Comparison of ENCODE assay signal across 8 cellular contexts in the genomic region with DNA sequence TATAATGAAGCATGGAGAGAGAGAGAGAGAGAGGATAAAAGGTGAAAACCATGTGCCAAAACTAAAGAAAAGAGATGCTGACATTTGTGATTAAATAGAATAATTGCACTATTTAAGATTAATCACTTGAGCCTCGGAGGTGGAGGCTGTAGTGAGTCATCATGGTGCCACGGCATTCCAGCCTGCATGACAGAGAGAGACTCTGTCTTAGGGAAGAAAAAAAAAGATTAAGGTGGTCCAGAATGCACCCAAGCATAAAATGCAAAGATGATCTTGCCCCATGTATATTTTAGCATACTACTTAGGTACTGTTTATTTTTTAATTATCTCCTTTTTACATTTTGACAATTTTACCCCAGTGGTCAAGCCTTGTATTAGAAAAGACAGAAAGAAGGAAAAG.
DNase-seq lines count a peak whose midpoint lies in the region; ATAC-seq and TF ChIP-seq lines count a peak whose summit lies in the region.
"Not testable (repeated sequence)": the region's sequence is repeated elsewhere in the genome, so short reads cannot be mapped to it uniquely, and the experiment has no call there.

No MANE protein-coding gene starts in this region.

- not testable (repeated sequence) for H3K4me1 ChIP-seq in SK-N-SH (ENCODE audit: control insufficient read depth in 1 of 2, insufficient read depth in 2 of 2, low read depth in 1 of 2, low read length in 1 of 2); lower lobe of right lung

- not testable (repeated sequence) for H3K4me3 ChIP-seq in SK-N-SH (ENCODE audit: low read depth in 2 of 2, low read length in 1 of 2); brain microvascular endothelial cell (ENCODE audit: low read depth, low read length); epithelial cell of esophagus (ENCODE audit: low read length); fibroblast of villous mesenchyme (ENCODE audit: low read depth, low read length); lower lobe of right lung

- 8% methylated on average over 2 of the region's 2 CpGs for WGBS in SK-N-SH (ENCODE audit: low lambda C conversion rate)

- not testable (repeated sequence) for H2AFZ ChIP-seq in SK-N-SH (ENCODE audit: low read depth)

- not testable (repeated sequence) for H3K79me2 ChIP-seq in SK-N-SH (ENCODE audit: insufficient read depth)

- H3K4me2 ChIP-seq in SK-N-SH = not testable (repeated sequence)

- ATAC-seq in lower lobe of right lung = not testable (repeated sequence)

- not testable (repeated sequence) for H3K9me3 ChIP-seq in SK-N-SH, lower lobe of right lung

- not testable (repeated sequence) for TF ChIP-seq EP300 in SK-N-SH (IDR thresholded peaks at IDR 0.05; ENCODE audit: borderline replicate concordance in 1 of 2, low read depth in 1 of 2, low read length in 1 of 2)

- H3K9me2 ChIP-seq in SK-N-SH = not testable (repeated sequence)

- H3K36me3 ChIP-seq in SK-N-SH (replicated peaks in 1 of 2; ENCODE audit: control insufficient read depth in 1 of 2, insufficient read depth in 2 of 2, low read length in 1 of 2); brain microvascular endothelial cell (replicated peaks); lower lobe of right lung: not testable (repeated sequence)

- peak; percentile 34 for DNase-seq in ACHN
- peak; percentile 7 for DNase-seq in H4 (ENCODE audit: low spot score)
- DNase-seq in M059J (ENCODE audit: low read depth) = peak; percentile 58
- not testable (repeated sequence) for DNase-seq in SK-N-SH
- peak; percentile 56 for DNase-seq in brain microvascular endothelial cell
- peak; percentile 77 for DNase-seq in epithelial cell of esophagus (ENCODE audit: low read depth)
- peak; percentile 3 for DNase-seq in fibroblast of villous mesenchyme (ENCODE audit: low read depth)
- DNase-seq in lower lobe of right lung = peak; percentile 13

- in situ Hi-C loops in ACHN (cut with HindIII; ENCODE audit: low pct_ligation_motif_present, low pct_unique_long_range_greater_than_20kb, low sequenced_read_pairs); brain microvascular endothelial cell (cut with HindIII; ENCODE audit: low pct_ligation_motif_present, low sequenced_read_pairs): not testable (repeated sequence)

- not testable (repeated sequence) for TF ChIP-seq CTCF in SK-N-SH (IDR thresholded peaks at IDR 0.05); brain microvascular endothelial cell (IDR thresholded peaks at IDR 0.05; ENCODE audit: low read depth, low read length, missing control alignments); epithelial cell of esophagus (IDR thresholded peaks at IDR 0.05; ENCODE audit: insufficient read depth, low read depth, low read length, missing control alignments); fibroblast of villous mesenchyme (IDR thresholded peaks at IDR 0.05; ENCODE audit: insufficient read depth, low read depth, low read length); lower lobe of right lung (IDR thresholded peaks at IDR 0.05)

- not testable (repeated sequence) for H3K9ac ChIP-seq in SK-N-SH

- not testable (repeated sequence) for H3K27me3 ChIP-seq in SK-N-SH (ENCODE audit: insufficient read depth); brain microvascular endothelial cell (replicated peaks); lower lobe of right lung (ENCODE audit: low read depth)

- not testable (repeated sequence) for H3F3A ChIP-seq in SK-N-SH (replicated peaks; ENCODE audit: insufficient read depth)

- TF ChIP-seq RAD21 in SK-N-SH (IDR thresholded peaks at IDR 0.05; ENCODE audit: low read length) = not testable (repeated sequence)

- intact Hi-C loops in lower lobe of right lung (cut with DNase I) = not testable (repeated sequence)

- CTCF ChIA-PET in SK-N-SH (lab: Yijun Ruan, JAX) = not testable (repeated sequence)

- not testable (repeated sequence) for H4K20me1 ChIP-seq in SK-N-SH (ENCODE audit: insufficient read depth)

- POLR2A ChIA-PET in SK-N-SH (lab: Yijun Ruan, JAX) = not testable (repeated sequence)

- not testable (repeated sequence) for H3K27ac ChIP-seq in SK-N-SH (ENCODE audit: low read depth in 2 of 2, low read length in 1 of 2); brain microvascular endothelial cell; lower lobe of right lung

TF ChIP-seq in SK-N-SH, 30 proteins besides CTCF, POLR2A, EP300 and RAD21:
- 0 out of 2 replicates have a peak, but pooled peaks have one; percentile 32 for TF ChIP-seq JUND (IDR thresholded peaks at IDR 0.05)
- TF ChIP-seq, protein P1, sequence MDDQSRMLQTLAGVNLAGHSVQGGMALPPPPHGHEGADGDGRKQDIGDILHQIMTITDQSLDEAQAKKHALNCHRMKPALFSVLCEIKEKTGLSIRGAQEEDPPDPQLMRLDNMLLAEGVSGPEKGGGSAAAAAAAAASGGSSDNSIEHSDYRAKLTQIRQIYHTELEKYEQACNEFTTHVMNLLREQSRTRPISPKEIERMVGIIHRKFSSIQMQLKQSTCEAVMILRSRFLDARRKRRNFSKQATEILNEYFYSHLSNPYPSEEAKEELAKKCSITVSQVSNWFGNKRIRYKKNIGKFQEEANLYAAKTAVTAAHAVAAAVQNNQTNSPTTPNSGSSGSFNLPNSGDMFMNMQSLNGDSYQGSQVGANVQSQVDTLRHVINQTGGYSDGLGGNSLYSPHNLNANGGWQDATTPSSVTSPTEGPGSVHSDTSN (IDR thresholded peaks at IDR 0.05) = peak; percentile 27; the same call in 1 of the 2 replicates
- peak; percentile 42; the same call in 1 of the 2 replicates for TF ChIP-seq FOSL2 (IDR thresholded peaks at IDR 0.05; ENCODE audit: borderline replicate concordance, low read depth)
